ENCODE assay signal across 28 cellular contexts in genomic region chr20:21933526-21933925, GRCh38.
"Had no signal": no experiment of that assay in that cellular context is flagged by ENCODE, and none has a peak within 500 bp of the region (broad histone marks: within the 10 kb centered on the region; RNA-seq: fewer than 3 reads in every experiment).

No MANE protein-coding gene starts in this region.

- ATAC-seq: activated CD4-positive, alpha-beta T cell treated with anti-CD3 and anti-CD28 coated beads for 36 hours; activated CD8-positive, alpha-beta memory T cell treated with anti-CD3 and anti-CD28 coated beads, Interleukin-2, amount 10 ng/mL, durations not matched to agents 7 days and 5 days; activated CD8-positive, alpha-beta T cell treated with anti-CD3 and anti-CD28 coated beads, Interleukin-2, amount 10 ng/mL, durations not matched to agents 7 days and 5 days; activated naive CD8-positive, alpha-beta T cell treated with anti-CD3 and anti-CD28 coated beads, Interleukin-2, amount 50 U/mL, for 24 hours; body of pancreas; gastroesophageal sphincter; heart right ventricle had no signal

- DNase-seq: activated CD4-positive, alpha-beta memory T cell treated with anti-CD3 and anti-CD28 coated beads for 36 hours; activated CD4-positive, alpha-beta T cell treated with anti-CD3 and anti-CD28 coated beads for 36 hours; activated CD4-positive, alpha-beta T cell treated with anti-CD3 and anti-CD28 coated beads, Interleukin-2, amount 10 ng/mL, durations not matched to agents 24 days and 14 days; activated CD4-positive, CD25-positive, alpha-beta regulatory T cell; activated CD4-positive, CD25-positive, alpha-beta regulatory T cell treated with anti-CD3 and anti-CD28 coated beads, Interleukin-2, amount 50 U/mL, for 72 hours; activated CD8-positive, alpha-beta memory T cell treated with anti-CD3 and anti-CD28 coated beads, Interleukin-2, amount 10 ng/mL, durations not matched to agents 7 days and 5 days; activated CD8-positive, alpha-beta memory T cell treated with anti-CD3 and anti-CD28 coated beads, Interleukin-2, amount 50 U/mL, for 4 hours; activated CD8-positive, alpha-beta T cell treated with anti-CD3 and anti-CD28 coated beads, Interleukin-2, amount 10 ng/mL, durations not matched to agents 7 days and 5 days; activated effector memory CD4-positive, alpha-beta T cell treated with anti-CD3 and anti-CD28 coated beads, Interleukin-2, amount 50 U/mL, for 16 hours; activated naive CD4-positive, alpha-beta T cell treated with anti-CD3 and anti-CD28 coated beads for 36 hours; activated naive CD8-positive, alpha-beta T cell treated with anti-CD3 and anti-CD28 coated beads for 36 hours; activated naive CD8-positive, alpha-beta T cell treated with anti-CD3 and anti-CD28 coated beads, Interleukin-2, amount 50 U/mL, for 24 hours; activated T-cell treated with anti-CD3 and anti-CD28 coated beads, Interleukin-2, amount 50 U/mL, for 1 hour; activated T-cell treated with anti-CD3 and anti-CD28 coated beads, Interleukin-2, amount 50 U/mL, for 48 hours; adrenal gland; amygdala; aorta; body of pancreas; caudate nucleus; effector CD8-positive, alpha-beta T cell; esophagus squamous epithelium; foreskin melanocyte; heart right ventricle; hippocampal formation had no signal

- H3K4me3 Mint-ChIP-seq: activated CD4-positive, alpha-beta memory T cell treated with anti-CD3 and anti-CD28 coated beads for 36 hours; activated CD4-positive, alpha-beta T cell treated with anti-CD3 and anti-CD28 coated beads for 36 hours; activated CD4-positive, alpha-beta T cell treated with anti-CD3 and anti-CD28 coated beads, Interleukin-2, amount 10 ng/mL, durations not matched to agents 24 days and 14 days; activated CD8-positive, alpha-beta memory T cell treated with anti-CD3 and anti-CD28 coated beads, Interleukin-2, amount 10 ng/mL, durations not matched to agents 7 days and 5 days; activated CD8-positive, alpha-beta T cell treated with anti-CD3 and anti-CD28 coated beads, Interleukin-2, amount 10 ng/mL, durations not matched to agents 7 days and 5 days; activated naive CD4-positive, alpha-beta T cell treated with anti-CD3 and anti-CD28 coated beads for 36 hours; activated naive CD4-positive, alpha-beta T cell treated with anti-CD3 and anti-CD28 coated beads, Interleukin-2, amount 50 U/mL, for 24 hours; activated naive CD8-positive, alpha-beta T cell treated with anti-CD3 and anti-CD28 coated beads for 36 hours; activated naive CD8-positive, alpha-beta T cell treated with anti-CD3 and anti-CD28 coated beads, Interleukin-2, amount 50 U/mL, for 24 hours; activated T-helper 1 cell treated with anti-CD3 and anti-CD28 coated beads, Interleukin-12 subunit alpha, Interleukin-12 subunit beta, Interleukin-2, Interleukin-4 antibody, amounts not matched to agents 30 ng/mL and 10 ng/mL and 1 ng/mL, durations not matched to agents 14 hours and 24 hours and 36 hours had no signal

- H3K36me3 ChIP-seq: adrenal gland, esophagus squamous epithelium, gastroesophageal sphincter, heart right ventricle had no signal

- H3K27me3 Mint-ChIP-seq: activated CD4-positive, alpha-beta memory T cell treated with anti-CD3 and anti-CD28 coated beads for 36 hours; activated CD4-positive, alpha-beta T cell treated with anti-CD3 and anti-CD28 coated beads for 36 hours; activated CD4-positive, alpha-beta T cell treated with anti-CD3 and anti-CD28 coated beads, Interleukin-2, amount 10 ng/mL, durations not matched to agents 24 days and 14 days; activated CD8-positive, alpha-beta memory T cell treated with anti-CD3 and anti-CD28 coated beads, Interleukin-2, amount 10 ng/mL, durations not matched to agents 7 days and 5 days; activated naive CD4-positive, alpha-beta T cell treated with anti-CD3 and anti-CD28 coated beads, Interleukin-2, amount 50 U/mL, for 24 hours; activated naive CD8-positive, alpha-beta T cell treated with anti-CD3 and anti-CD28 coated beads for 36 hours; activated naive CD8-positive, alpha-beta T cell treated with anti-CD3 and anti-CD28 coated beads, Interleukin-2, amount 50 U/mL, for 24 hours had no signal

- H3K27ac Mint-ChIP-seq: activated CD4-positive, alpha-beta memory T cell treated with anti-CD3 and anti-CD28 coated beads for 36 hours; activated CD4-positive, alpha-beta T cell treated with anti-CD3 and anti-CD28 coated beads for 36 hours; activated CD4-positive, alpha-beta T cell treated with anti-CD3 and anti-CD28 coated beads, Interleukin-2, amount 10 ng/mL, durations not matched to agents 24 days and 14 days; activated CD8-positive, alpha-beta memory T cell treated with anti-CD3 and anti-CD28 coated beads, Interleukin-2, amount 10 ng/mL, durations not matched to agents 7 days and 5 days; activated CD8-positive, alpha-beta T cell treated with anti-CD3 and anti-CD28 coated beads, Interleukin-2, amount 10 ng/mL, durations not matched to agents 7 days and 5 days; activated naive CD4-positive, alpha-beta T cell treated with anti-CD3 and anti-CD28 coated beads for 36 hours; activated naive CD4-positive, alpha-beta T cell treated with anti-CD3 and anti-CD28 coated beads, Interleukin-2, amount 50 U/mL, for 24 hours; activated naive CD8-positive, alpha-beta T cell treated with anti-CD3 and anti-CD28 coated beads for 36 hours; activated naive CD8-positive, alpha-beta T cell treated with anti-CD3 and anti-CD28 coated beads, Interleukin-2, amount 50 U/mL, for 24 hours; activated T-helper 1 cell treated with anti-CD3 and anti-CD28 coated beads, Interleukin-12 subunit alpha, Interleukin-12 subunit beta, Interleukin-2, Interleukin-4 antibody, amounts not matched to agents 30 ng/mL and 10 ng/mL and 1 ng/mL, durations not matched to agents 14 hours and 24 hours and 36 hours; activated T-helper 2 cell treated with anti-CD3 and anti-CD28 coated beads, Interferon-gamma antibody, Interleukin-2, Interleukin-4, amounts not matched to agents 10 μg/mL and 5 μg/mL and 100 μg/mL, durations not matched to agents 14 hours and 24 hours and 36 hours had no signal

- H3K4me1 ChIP-seq: adrenal gland, body of pancreas, esophagus squamous epithelium, gastroesophageal sphincter, heart right ventricle had no signal

- H3K9me3 ChIP-seq: adrenal gland, body of pancreas, esophagus squamous epithelium, gastroesophageal sphincter had no signal

- H3K9me3 Mint-ChIP-seq: activated CD4-positive, alpha-beta T cell treated with anti-CD3 and anti-CD28 coated beads, Interleukin-2, amount 10 ng/mL, durations not matched to agents 24 days and 14 days; activated naive CD4-positive, alpha-beta T cell treated with anti-CD3 and anti-CD28 coated beads, Interleukin-2, amount 50 U/mL, for 24 hours; activated T-helper 1 cell treated with anti-CD3 and anti-CD28 coated beads, Interleukin-12 subunit alpha, Interleukin-12 subunit beta, Interleukin-2, Interleukin-4 antibody, amounts not matched to agents 30 ng/mL and 10 ng/mL and 1 ng/mL, durations not matched to agents 14 hours and 24 hours and 36 hours had no signal

- H3K4me3 ChIP-seq: adrenal gland, body of pancreas, esophagus squamous epithelium, gastroesophageal sphincter, heart right ventricle had no signal

- H3K27me3 ChIP-seq: adrenal gland, body of pancreas, esophagus squamous epithelium, gastroesophageal sphincter, heart right ventricle had no signal

- H3K36me3 Mint-ChIP-seq: activated CD4-positive, alpha-beta memory T cell treated with anti-CD3 and anti-CD28 coated beads for 36 hours; activated CD8-positive, alpha-beta memory T cell treated with anti-CD3 and anti-CD28 coated beads, Interleukin-2, amount 10 ng/mL, durations not matched to agents 7 days and 5 days; activated naive CD4-positive, alpha-beta T cell treated with anti-CD3 and anti-CD28 coated beads, Interleukin-2, amount 50 U/mL, for 24 hours; activated naive CD8-positive, alpha-beta T cell treated with anti-CD3 and anti-CD28 coated beads for 36 hours had no signal

- H3K4me1 Mint-ChIP-seq: activated CD4-positive, alpha-beta T cell treated with anti-CD3 and anti-CD28 coated beads for 36 hours; activated CD4-positive, alpha-beta T cell treated with anti-CD3 and anti-CD28 coated beads, Interleukin-2, amount 10 ng/mL, durations not matched to agents 24 days and 14 days; activated CD8-positive, alpha-beta memory T cell treated with anti-CD3 and anti-CD28 coated beads, Interleukin-2, amount 10 ng/mL, durations not matched to agents 7 days and 5 days; activated naive CD4-positive, alpha-beta T cell treated with anti-CD3 and anti-CD28 coated beads, Interleukin-2, amount 50 U/mL, for 24 hours; activated naive CD8-positive, alpha-beta T cell treated with anti-CD3 and anti-CD28 coated beads for 36 hours; activated naive CD8-positive, alpha-beta T cell treated with anti-CD3 and anti-CD28 coated beads, Interleukin-2, amount 50 U/mL, for 24 hours had no signal
